ENCODE assay signal across 12 cellular contexts in genomic region chr5:152113401-152113800, GRCh38.
DNase-seq lines count a peak whose midpoint lies in the region; ATAC-seq, FAIRE-seq and TF ChIP-seq lines count a peak whose summit lies in the region.
"Had no signal": no experiment of that assay in that cellular context is flagged by ENCODE, and none has a peak within 500 bp of the region (broad histone marks: within the 10 kb centered on the region; RNA-seq: fewer than 3 reads in every experiment).

No MANE protein-coding gene starts in this region.

- POLR2A ChIA-PET in RWPE1 (lab: Yijun Ruan, JAX; ENCODE audit: low non-redundant PET) = no interaction called here
- POLR2A ChIA-PET in HepG2 (lab: Yijun Ruan, JAX) = no interaction called here

- H3K27ac ChIP-seq in RWPE1 (no peak overlapping the region), HepG2 (ENCODE audit: extremely low read length, insufficient read depth, low read length) (no peak overlapping the region)

- intact Hi-C loops in HepG2 (cut with micrococcal nuclease; ENCODE audit: unreplicated experiment) = no loop called here

- in situ Hi-C loops in HepG2 (cut with HindIII; ENCODE audit: extremely low pct_ligation_motif_present, low pct_unique_long_range_greater_than_20kb) = no loop called here

- no peaks in the 10 kb centered on the region for H3K36me3 Mint-ChIP-seq in natural killer cell treated with Interleukin-12 subunit alpha and Interleukin-12 subunit beta and Interleukin-15 and Interleukin-18, amount 100 ng/mL, for 72 hours

- TF ChIP-seq RAD21 in HepG2 (CRISPR knock-in tag; IDR thresholded peaks at IDR 0.05) = no peak

- WGBS in HepG2 (ENCODE audit: low lambda C conversion rate) = 0% methylated on average over 2 of the region's 2 CpGs

- no peak overlapping the region for H3K4me3 Mint-ChIP-seq in natural killer cell treated with Interleukin-12 subunit alpha and Interleukin-12 subunit beta and Interleukin-15 and Interleukin-18, amount 100 ng/mL, for 72 hours

- no peak for TF ChIP-seq POLR2A in HepG2 (IDR thresholded peaks at IDR 0.05; ENCODE audit: insufficient read depth in 1 of 2, low read depth in 2 of 2, low read length in 2 of 2)

- H4K20me1 ChIP-seq in HepG2 (ENCODE audit: insufficient read depth, low read length) = no peaks in the 10 kb centered on the region

- no peak overlapping the region for H2AFZ ChIP-seq in HepG2 (ENCODE audit: low read length)

- no peaks in the 10 kb centered on the region for H3K36me3 ChIP-seq in HepG2 (replicated peaks in 1 of 2; ENCODE audit: control insufficient read depth in 1 of 2, insufficient read depth in 2 of 2, low read length in 2 of 2)

- H3K27me3 Mint-ChIP-seq in natural killer cell treated with Interleukin-12 subunit alpha and Interleukin-12 subunit beta and Interleukin-15 and Interleukin-18, amount 100 ng/mL, for 72 hours = peaks cover 3 to 33% of the 10 kb centered on the region in 2 donors

- CTCF ChIA-PET in RWPE1 (lab: Yijun Ruan, JAX) (interaction anchor here (1.3 kb wide), 1 partner anchor 9 kb away, joined by 3 read pairs; no protein-coding TSS in a partner anchor), HepG2 (lab: Yijun Ruan, JAX; ENCODE audit: low intra/inter-chr PET ratio, low total read pairs) (no interaction called here)

- no peaks in the 10 kb centered on the region for H3K79me2 ChIP-seq in HepG2 (ENCODE audit: insufficient read depth, low read length)

- H3K4me1 Mint-ChIP-seq in natural killer cell treated with Interleukin-12 subunit alpha and Interleukin-12 subunit beta and Interleukin-15 and Interleukin-18, amount 100 ng/mL, for 72 hours (ENCODE audit: low read depth in 2 of 2) = peaks cover 0 to 4% of the 10 kb centered on the region in 2 donors

- peaks cover 5% of the 10 kb centered on the region for H3K9me3 Mint-ChIP-seq in natural killer cell treated with Interleukin-12 subunit alpha and Interleukin-12 subunit beta and Interleukin-15 and Interleukin-18, amount 100 ng/mL, for 72 hours

- no peak overlapping the region for H3K4me3 ChIP-seq in HepG2 (replicated peaks in 1 of 3; ENCODE audit: insufficient read depth in 1 of 3, low read depth in 2 of 3, low read length in 3 of 3)

- no peak overlapping the region for H3K27ac Mint-ChIP-seq in natural killer cell treated with Interleukin-12 subunit alpha and Interleukin-12 subunit beta and Interleukin-15 and Interleukin-18, amount 100 ng/mL, for 72 hours

- TF ChIP-seq CTCF in RWPE1 (conservative IDR thresholded peaks at IDR 0.05; ENCODE audit: low read depth) (no peak), HepG2 (CRISPR knock-in tag; IDR thresholded peaks at IDR 0.05) (no peak)

- no peak overlapping the region for H3K9ac ChIP-seq in HepG2 (ENCODE audit: insufficient read depth, low read depth, low read length)

- no peak for FAIRE-seq in RCC 7860 (lab: Jason Lieb, UNC)
- FAIRE-seq in HepG2 (lab: Jason Lieb, UNC) = no peak
- FAIRE-seq: bronchial epithelial cell had no signal

- H3K27me3 ChIP-seq in HepG2 (ENCODE audit: control insufficient read depth in 1 of 2, insufficient read depth in 2 of 2, low read length in 2 of 2) = no peaks in the 10 kb centered on the region

- no peaks in the 10 kb centered on the region for H3K4me1 ChIP-seq in HepG2 (ENCODE audit: insufficient read depth, low read length)

- DNase-seq in stimulated activated naive CD4-positive, alpha-beta T cell treated with Interleukin-2 at 50 U/mL for 16 hours (lab: John Stamatoyannopoulos, UW) = peak; percentile 34
- no peak for DNase-seq in stimulated activated naive CD4-positive, alpha-beta T cell (lab: John Stamatoyannopoulos, UW)
- DNase-seq in activated T-cell treated with anti-CD3 and anti-CD28 coated beads for 4 hours (peak; percentile 7), RWPE1 (ENCODE audit: low spot score) (no peak), RCC 7860 (ENCODE audit: low spot score) (no peak), HepG2 (ENCODE audit: low spot score) (no peak), H4 (ENCODE audit: low spot score) (no peak)
- no peak for DNase-seq in natural killer cell treated with Interleukin-12 subunit alpha and Interleukin-12 subunit beta and Interleukin-15 and Interleukin-18, amount 100 ng/mL, for 72 hours (ENCODE audit: low spot score)
- DNase-seq: left cardiac atrium, occipital lobe, SW 1271 had no signal

- no TSS peak for BruUV-seq in HepG2 (replicated peaks; lab: Mats Ljungman, UMichigan)

- no peaks in the 10 kb centered on the region for H3K9me3 ChIP-seq in HepG2 (ENCODE audit: low read length)

- peak; percentile 64 to 91 for ATAC-seq in natural killer cell treated with Interleukin-12 subunit alpha and Interleukin-12 subunit beta and Interleukin-15 and Interleukin-18, amount 100 ng/mL, for 72 hours
- ATAC-seq in HepG2 = no peak
- ATAC-seq: left cardiac atrium had no signal

- TF ChIP-seq EP300 in HepG2 (IDR thresholded peaks at IDR 0.05; ENCODE audit: low read depth in 2 of 2, low read length in 2 of 2) (no peak), HepG2 (CRISPR knock-in tag; IDR thresholded peaks at IDR 0.05; ENCODE audit: borderline replicate concordance) (no peak)

- no peak overlapping the region for H3K4me2 ChIP-seq in HepG2 (ENCODE audit: low read depth, low read length)

TF ChIP-seq in HepG2, 621 proteins besides CTCF, POLR2A, EP300 and RAD21 (continues in another document):
- TF ChIP-seq NONO (IDR thresholded peaks at IDR 0.05) = no peak
- no peak for TF ChIP-seq NONO (CRISPR knock-in tag; conservative IDR thresholded peaks at IDR 0.05)
- TF ChIP-seq ZNF615 (CRISPR knock-in tag; IDR thresholded peaks at IDR 0.05; ENCODE audit: borderline replicate concordance) = no peak
- TF ChIP-seq SIN3B (IDR thresholded peaks at IDR 0.05; ENCODE audit: low read length) = no peak
- TF ChIP-seq ZNF468 (CRISPR knock-in tag; IDR thresholded peaks at IDR 0.05) = no peak
- TF ChIP-seq ZNF430 (CRISPR knock-in tag; IDR thresholded peaks at IDR 0.05) = no peak
- TF ChIP-seq PLSCR1 (CRISPR knock-in tag; IDR thresholded peaks at IDR 0.05; ENCODE audit: borderline replicate concordance) = no peak
- no peak for TF ChIP-seq JUND (CRISPR knock-in tag; IDR thresholded peaks at IDR 0.05)
- TF ChIP-seq ZNF740 (CRISPR knock-in tag; IDR thresholded peaks at IDR 0.05) = no peak
- TF ChIP-seq ZXDC (CRISPR knock-in tag; IDR thresholded peaks at IDR 0.05) = no peak
- TF ChIP-seq SMAD9 (CRISPR knock-in tag; IDR thresholded peaks at IDR 0.05) = no peak
- TF ChIP-seq ZNF138 (CRISPR knock-in tag; IDR thresholded peaks at IDR 0.05; ENCODE audit: low read depth) = no peak
- no peak for TF ChIP-seq HIVEP1 (CRISPR knock-in tag; IDR thresholded peaks at IDR 0.05)
- no peak for TF ChIP-seq HNF1B (CRISPR knock-in tag; IDR thresholded peaks at IDR 0.05)
- no peak for TF ChIP-seq ZFP82 (CRISPR knock-in tag; IDR thresholded peaks at IDR 0.05; ENCODE audit: borderline replicate concordance)

Comparison
In these comparisons a context has a peak if more than half of its experiments do, and no peak if none do; other contexts are left out.
1. DNase-seq: peak in stimulated activated naive CD4-positive, alpha-beta T cell treated with Interleukin-2 at 50 U/mL for 16 hours (single experiment) and activated T-cell treated with anti-CD3 and anti-CD28 coated beads for 4 hours (single experiment); none in stimulated activated naive CD4-positive, alpha-beta T cell (0 of 6), natural killer cell treated with Interleukin-12 subunit alpha and Interleukin-12 subunit beta and Interleukin-15 and Interleukin-18, amount 100 ng/mL, for 72 hours (single experiment), RWPE1 (single experiment), RCC 7860 (single experiment), HepG2 (single experiment) and H4 (single experiment).